Comparison of ENCODE assay signal across 14 cellular contexts in genomic region chr5:172918421-172919371, GRCh38. TPM values are rescaled to one million over a fixed set of nuclear protein-coding genes. Genes with fewer than 3 reads are reported as not detected.
A peak's percentile ranks its signal among the peaks of the same experiment; 100 is the strongest.
DNase-seq lines count a peak whose midpoint lies in the region; ATAC-seq and TF ChIP-seq lines count a peak whose summit lies in the region.
"Had no signal": no experiment of that assay in that cellular context is flagged by ENCODE, and none has a peak within 500 bp of the region (broad histone marks: within the 10 kb centered on the region; RNA-seq: fewer than 3 reads in every experiment).

No MANE protein-coding gene starts in this region.

- DNase-seq in activated naive CD4-positive, alpha-beta T cell treated with anti-CD3 and anti-CD28 coated beads for 36 hours = no peak
- no peak for DNase-seq in activated naive CD4-positive, alpha-beta T cell treated with Interleukin-2 at 50 U/mL for 16 hours
- peak; percentile 28 for DNase-seq in activated naive CD8-positive, alpha-beta T cell treated with anti-CD3 and anti-CD28 coated beads for 36 hours
- DNase-seq in naive B cell (peak; percentile 50), transverse colon (peak; percentile 60), OCI-M1 (lab: John Stamatoyannopoulos, UW) (no peak), GM23338 (ENCODE audit: low spot score) (no peak)
- DNase-seq: ACHN; activated naive CD4-positive, alpha-beta T cell treated with anti-CD3 and anti-CD28 coated beads, Interleukin-2, amount 50 U/mL, for 16 hours; NCI-H524 treated with DMSO at 0.1 percent for 48 hours; posterior cingulate gyrus; SIG-M5; stimulated activated CD4-positive, alpha-beta T cell treated with anti-CD3 and anti-CD28 coated beads, Interleukin-1b, Interleukin-23, amount 100 ng/mL, for 48 hours had no signal

- in situ Hi-C loops in transverse colon (cut with MboI; ENCODE audit: low pct_ligation_motif_present in 1 of 4, low pct_unique_long_range_greater_than_20kb in 1 of 4, low sequenced_read_pairs in 3 of 4) = no loop called here

- intact Hi-C loops in activated naive CD4-positive, alpha-beta T cell treated with anti-CD3 and anti-CD28 coated beads for 36 hours (cut with micrococcal nuclease) = no loop called here
- intact Hi-C loops in transverse colon (cut with DNase I; ENCODE audit: low total_unique reads) = no loop called here

- H3K27ac Mint-ChIP-seq in activated naive CD4-positive, alpha-beta T cell treated with anti-CD3 and anti-CD28 coated beads for 36 hours = peak overlapping the region; percentile 16
- peak overlapping the region; percentile 83 for H3K27ac Mint-ChIP-seq in activated naive CD8-positive, alpha-beta T cell treated with anti-CD3 and anti-CD28 coated beads for 36 hours
- H3K27ac Mint-ChIP-seq in naive B cell (peak overlapping the region; percentile 81 to 99 (median 88)), GM23338 (no peak overlapping the region; the same call in 1 of the 2 replicates)
- no peak overlapping the region for H3K27ac Mint-ChIP-seq in activated T-helper 17 cell treated with anti-CD3 and anti-CD28 coated beads, Interleukin-2, amount 50 U/mL, for 72 hours

- H3K27me3 Mint-ChIP-seq in activated naive CD4-positive, alpha-beta T cell treated with anti-CD3 and anti-CD28 coated beads for 36 hours (ENCODE audit: low read depth) = no peaks in the 10 kb centered on the region
- H3K27me3 Mint-ChIP-seq in activated naive CD8-positive, alpha-beta T cell treated with anti-CD3 and anti-CD28 coated beads for 36 hours = no peaks in the 10 kb centered on the region
- H3K27me3 Mint-ChIP-seq in naive B cell (no peaks in the 10 kb centered on the region), GM23338 (ENCODE audit: insufficient read depth, low read depth, poor library complexity) (peaks cover 15% of the 10 kb centered on the region)
- H3K27me3 Mint-ChIP-seq in activated T-helper 17 cell treated with anti-CD3 and anti-CD28 coated beads, Interleukin-2, amount 50 U/mL, for 72 hours = no peaks in the 10 kb centered on the region

- H3K9me3 ChIP-seq in transverse colon = no peaks in the 10 kb centered on the region

- H3K79me2 ChIP-seq in GM23338 (replicated peaks; ENCODE audit: insufficient read depth) = no peaks in the 10 kb centered on the region

- H4K20me1 ChIP-seq in GM23338 (replicated peaks; ENCODE audit: insufficient read depth) = peaks cover 2% of the 10 kb centered on the region; the same call in 1 of the 2 replicates

- H3K4me3 ChIP-seq in transverse colon = no peak overlapping the region
- no peak overlapping the region for H3K4me3 ChIP-seq in GM23338

- H3K9me2 ChIP-seq in GM23338 (ENCODE audit: insufficient read depth) = no peaks in the 10 kb centered on the region

- no peaks in the 10 kb centered on the region for H3F3A ChIP-seq in GM23338 (replicated peaks; ENCODE audit: low read depth)

- H3K4me1 Mint-ChIP-seq in activated naive CD4-positive, alpha-beta T cell treated with anti-CD3 and anti-CD28 coated beads for 36 hours (ENCODE audit: low read depth) = peaks cover 8% of the 10 kb centered on the region
- peaks cover 17% of the 10 kb centered on the region for H3K4me1 Mint-ChIP-seq in activated naive CD8-positive, alpha-beta T cell treated with anti-CD3 and anti-CD28 coated beads for 36 hours
- H3K4me1 Mint-ChIP-seq in naive B cell (peaks cover 22 to 31% (median 28%) of the 10 kb centered on the region in 3 donors), GM23338 (no peaks in the 10 kb centered on the region; the same call in 2 of the 3 replicates)
- H3K4me1 Mint-ChIP-seq in activated T-helper 17 cell treated with anti-CD3 and anti-CD28 coated beads, Interleukin-2, amount 50 U/mL, for 72 hours = no peaks in the 10 kb centered on the region

- no peak overlapping the region for H3K4me3 Mint-ChIP-seq in activated naive CD4-positive, alpha-beta T cell treated with anti-CD3 and anti-CD28 coated beads for 36 hours
- peak overlapping the region; percentile 69 for H3K4me3 Mint-ChIP-seq in activated naive CD8-positive, alpha-beta T cell treated with anti-CD3 and anti-CD28 coated beads for 36 hours
- H3K4me3 Mint-ChIP-seq in naive B cell (peak overlapping the region; percentile 0 to 78 (median 71)), GM23338 (no peak overlapping the region)
- H3K4me3 Mint-ChIP-seq in activated T-helper 17 cell treated with anti-CD3 and anti-CD28 coated beads, Interleukin-2, amount 50 U/mL, for 72 hours = no peak overlapping the region

- TF ChIP-seq CTCF in transverse colon (IDR thresholded peaks at IDR 0.05) = no peak
- no peak for TF ChIP-seq CTCF in GM23338 (conservative IDR thresholded peaks at IDR 0.05; ENCODE audit: low read depth in 2 of 2)

- H3K27ac ChIP-seq in transverse colon (peak overlapping the region in 2 of 4 donors; percentile 27 to 62), GM23338 (ENCODE audit: low read depth) (no peak overlapping the region)

- no peak for TF ChIP-seq POLR2A in transverse colon (IDR thresholded peaks at IDR 0.05)

- CTCF ChIA-PET in activated naive CD4-positive, alpha-beta T cell treated with anti-CD3 and anti-CD28 coated beads for 36 hours (lab: Charles Lee) = no interaction called here

- H3K4me2 ChIP-seq in GM23338 = no peak overlapping the region

- peak; percentile 68 to 82 for ATAC-seq in naive B cell (ENCODE audit: low read depth in 2 of 2)
- ATAC-seq in activated T-helper 17 cell treated with anti-CD3 and anti-CD28 coated beads, Interleukin-2, amount 50 U/mL, for 72 hours (replicated peaks) = no peak
- ATAC-seq in GM23338 = no peak

- no peaks in the 10 kb centered on the region for H3K9me3 Mint-ChIP-seq in activated naive CD4-positive, alpha-beta T cell treated with anti-CD3 and anti-CD28 coated beads for 36 hours
- H3K9me3 Mint-ChIP-seq in activated naive CD8-positive, alpha-beta T cell treated with anti-CD3 and anti-CD28 coated beads for 36 hours = no peaks in the 10 kb centered on the region
- H3K9me3 Mint-ChIP-seq in naive B cell (no peaks in the 10 kb centered on the region), GM23338 (no peaks in the 10 kb centered on the region; the same call in 2 of the 3 replicates)
- H3K9me3 Mint-ChIP-seq in activated T-helper 17 cell treated with anti-CD3 and anti-CD28 coated beads, Interleukin-2, amount 50 U/mL, for 72 hours = no peaks in the 10 kb centered on the region

- H3K27me3 ChIP-seq in transverse colon (no peaks in the 10 kb centered on the region), GM23338 (ENCODE audit: insufficient read depth) (no peaks in the 10 kb centered on the region)

- H2AFZ ChIP-seq in GM23338 = no peak overlapping the region

- peaks cover 0 to 8% (median 0%) of the 10 kb centered on the region in 4 donors for H3K4me1 ChIP-seq in transverse colon
- H3K4me1 ChIP-seq in GM23338 (ENCODE audit: insufficient read depth) = no peaks in the 10 kb centered on the region

- H3K36me3 Mint-ChIP-seq in activated naive CD4-positive, alpha-beta T cell treated with anti-CD3 and anti-CD28 coated beads for 36 hours (ENCODE audit: low read depth) = peaks cover 3% of the 10 kb centered on the region
- H3K36me3 Mint-ChIP-seq in activated naive CD8-positive, alpha-beta T cell treated with anti-CD3 and anti-CD28 coated beads for 36 hours = peaks cover 9% of the 10 kb centered on the region
- H3K36me3 Mint-ChIP-seq in naive B cell (peaks cover 0 to 33% of the 10 kb centered on the region in 2 donors), GM23338 (ENCODE audit: low read depth) (peaks cover 55% of the 10 kb centered on the region)
- peaks cover 22% of the 10 kb centered on the region for H3K36me3 Mint-ChIP-seq in activated T-helper 17 cell treated with anti-CD3 and anti-CD28 coated beads, Interleukin-2, amount 50 U/mL, for 72 hours (ENCODE audit: low read depth)

- peaks cover 0 to 17% (median 6%) of the 10 kb centered on the region in 4 donors for H3K36me3 ChIP-seq in transverse colon
- peaks cover 4% of the 10 kb centered on the region; the same call in 1 of the 2 replicates for H3K36me3 ChIP-seq in GM23338 (ENCODE audit: insufficient read depth)

- TF ChIP-seq EP300 in transverse colon (IDR thresholded peaks at IDR 0.05; ENCODE audit: low read depth) = no peak

- WGBS in transverse colon (ENCODE audit: low coverage in 1 of 2), 2 donors = 67 to 76% methylated on average over 12 to 28 of the region's 28 CpGs

TF ChIP-seq in GM23338, 12 proteins besides CTCF, POLR2A, EP300 and RAD21 (continues in another document):
- no peak for TF ChIP-seq EZH2 (IDR thresholded peaks at IDR 0.05; ENCODE audit: low read depth, unreplicated experiment)
- TF ChIP-seq CREB1 (CRISPR knock-in tag; IDR thresholded peaks at IDR 0.05; ENCODE audit: low read depth) = no peak
- no peak for TF ChIP-seq NANOG (IDR thresholded peaks at IDR 0.05; ENCODE audit: borderline replicate concordance)
- TF ChIP-seq ZNF114 (CRISPR knock-in tag; IDR thresholded peaks at IDR 0.05) = no peak
- no peak for TF ChIP-seq ZNF331 (CRISPR knock-in tag; IDR thresholded peaks at IDR 0.05; ENCODE audit: low read depth)

RNA-seq across cellular contexts. Expression of gene RPL26L1, which starts 40.5 kb away (rescaled TPM):
- total RNA-seq in activated naive CD4-positive, alpha-beta T cell treated with anti-CD3 and anti-CD28 coated beads for 36 hours = 10 to 100 TPM; 75.4 to 82.7 TPM
- 100 to 1,000 TPM in 1 of 2 experiments, 10 to 100 TPM in 1; 96.4 to 101 TPM for total RNA-seq in activated naive CD8-positive, alpha-beta T cell treated with anti-CD3 and anti-CD28 coated beads for 36 hours
- polyA plus RNA-seq in naive B cell (ENCODE audit: low read depth in 6 of 6) = 10 to 100 TPM; 20.0 to 40.2 (median 27.7) TPM
- total RNA-seq in transverse colon = 10 to 100 TPM in 2 of 4 donors, 1 to 10 TPM in 1, not detected in 1; 1.6 to 22.3 (median 19.5) TPM
- 10 to 100 TPM; 31.8 to 64.9 TPM for total RNA-seq in activated T-helper 17 cell treated with anti-CD3 and anti-CD28 coated beads, Interleukin-2, amount 50 U/mL, for 72 hours
- total RNA-seq in GM23338 (2014; rRNA removed; shearing (Covaris generic)) = 30.9 and 69.2 TPM in 2 replicates
- 148 and 160 TPM in 2 replicates for polyA plus RNA-seq in GM23338 (2016; fragmentation: Nextera tagmentation; extraction: Ambion mirVana)

Comparison
In these comparisons a context has a peak if more than half of its experiments do, and no peak if none do; other contexts are left out.
1. DNase-seq: peak in activated naive CD8-positive, alpha-beta T cell treated with anti-CD3 and anti-CD28 coated beads for 36 hours (single experiment), naive B cell (single experiment) and transverse colon (single experiment); none in activated naive CD4-positive, alpha-beta T cell treated with anti-CD3 and anti-CD28 coated beads for 36 hours (single experiment), activated naive CD4-positive, alpha-beta T cell treated with Interleukin-2 at 50 U/mL for 16 hours (single experiment), OCI-M1 (single experiment) and GM23338 (single experiment).
2. H3K27ac Mint-ChIP-seq: peak in activated naive CD4-positive, alpha-beta T cell treated with anti-CD3 and anti-CD28 coated beads for 36 hours (single experiment), activated naive CD8-positive, alpha-beta T cell treated with anti-CD3 and anti-CD28 coated beads for 36 hours (single experiment) and naive B cell (6 of 6); none in activated T-helper 17 cell treated with anti-CD3 and anti-CD28 coated beads, Interleukin-2, amount 50 U/mL, for 72 hours (single experiment) and GM23338 (single experiment).
3. H3K4me3 Mint-ChIP-seq: peak in activated naive CD8-positive, alpha-beta T cell treated with anti-CD3 and anti-CD28 coated beads for 36 hours (single experiment) and naive B cell (8 of 8); none in activated naive CD4-positive, alpha-beta T cell treated with anti-CD3 and anti-CD28 coated beads for 36 hours (single experiment), activated T-helper 17 cell treated with anti-CD3 and anti-CD28 coated beads, Interleukin-2, amount 50 U/mL, for 72 hours (single experiment) and GM23338 (single experiment).
4. ATAC-seq: peak in naive B cell (2 of 2); none in activated T-helper 17 cell treated with anti-CD3 and anti-CD28 coated beads, Interleukin-2, amount 50 U/mL, for 72 hours (single experiment) and GM23338 (single experiment).